ENCODE assay signal across 9 cellular contexts in genomic region chr5:143106175-143106574, GRCh38.
A peak's percentile ranks its signal among the peaks of the same experiment; 100 is the strongest.
DNase-seq lines count a peak whose midpoint lies in the region; ATAC-seq and TF ChIP-seq lines count a peak whose summit lies in the region.
"Had no signal": no experiment of that assay in that cellular context is flagged by ENCODE, and none has a peak within 500 bp of the region (broad histone marks: within the 10 kb centered on the region; RNA-seq: fewer than 3 reads in every experiment).

No MANE protein-coding gene starts in this region.

- intact Hi-C loops in gastrocnemius medialis (cut with DNase I; ENCODE audit: low total_unique reads) = loop anchor here (5.0 to 10.0 kb wide), 2 partner anchors 181 to 721 kb away; no protein-coding TSS in a partner anchor
- intact Hi-C loops in ascending aorta (cut with DNase I) = loop anchor here (1.0 to 10.0 kb wide), 2 partner anchors 297 to 719 kb away; partner anchors contain the start of gene NR3C1

- H3K9me3 Mint-ChIP-seq in activated T-cell treated with anti-CD3 and anti-CD28 coated beads, Interleukin-2, amount 50 U/mL, for 72 hours = no peaks in the 10 kb centered on the region

- no peaks in the 10 kb centered on the region for H3K36me3 ChIP-seq in OCI-LY3 (replicated peaks; ENCODE audit: low read depth, low read length)
- no peaks in the 10 kb centered on the region for H3K36me3 ChIP-seq in gastrocnemius medialis
- H3K36me3 ChIP-seq in ascending aorta = no peaks in the 10 kb centered on the region

- H3K27me3 ChIP-seq in OCI-LY3 (ENCODE audit: low read depth, low read length) = no peaks in the 10 kb centered on the region
- H3K27me3 ChIP-seq in gastrocnemius medialis = no peaks in the 10 kb centered on the region
- H3K27me3 ChIP-seq in ascending aorta = no peaks in the 10 kb centered on the region

- peaks cover 10% of the 10 kb centered on the region for H3K4me1 ChIP-seq in OCI-LY3 (ENCODE audit: low read length)
- peaks cover 35 to 55% of the 10 kb centered on the region in 2 donors for H3K4me1 ChIP-seq in gastrocnemius medialis
- peaks cover 0 to 13% of the 10 kb centered on the region in 2 donors for H3K4me1 ChIP-seq in ascending aorta

- H3K79me2 ChIP-seq in OCI-LY3 (ENCODE audit: low read length) = no peaks in the 10 kb centered on the region

- H3K4me2 ChIP-seq in OCI-LY3 (ENCODE audit: low read length) = no peak overlapping the region

- H3K27me3 Mint-ChIP-seq in activated T-cell treated with anti-CD3 and anti-CD28 coated beads, Interleukin-2, amount 50 U/mL, for 72 hours (ENCODE audit: low read depth) = no peaks in the 10 kb centered on the region

- no peaks in the 10 kb centered on the region for H4K20me1 ChIP-seq in OCI-LY3 (ENCODE audit: insufficient read depth, low read length)

- no peak overlapping the region for H3K27ac Mint-ChIP-seq in activated T-cell treated with anti-CD3 and anti-CD28 coated beads, Interleukin-2, amount 50 U/mL, for 72 hours

- H3K27ac ChIP-seq in OCI-LY3 (ENCODE audit: low read length) (no peak overlapping the region), gastrocnemius medialis (no peak overlapping the region), ascending aorta (no peak overlapping the region)
- H3K27ac ChIP-seq: skin epidermis had no signal

- DNase-seq in NCI-H748 (lab: John Stamatoyannopoulos, UW; ENCODE audit: unreplicated experiment) = peak; percentile 57
- no peak for DNase-seq in NCI-H748 treated with DMSO at 0.1 percent for 48 hours (lab: John Stamatoyannopoulos, UW)
- DNase-seq in fibroblast of the aortic adventitia (ENCODE audit: low read depth) = peak; percentile 69
- DNase-seq in gastrocnemius medialis = peak in 1 of 2 donors; percentile 52
- DNase-seq in activated T-cell treated with anti-CD3 and anti-CD28 coated beads, Interleukin-2, amount 50 U/mL, for 72 hours = no peak
- DNase-seq in ascending aorta (ENCODE audit: low spot score in 2 of 2) = no peak

- TF ChIP-seq CTCF in OCI-LY3 (IDR thresholded peaks at IDR 0.05; ENCODE audit: low read depth, low read length) (peak; percentile 19; the same call in 1 of the 2 replicates), fibroblast of the aortic adventitia (IDR thresholded peaks at IDR 0.05; ENCODE audit: insufficient read depth, low read length) (peak; percentile 12), gastrocnemius medialis (IDR thresholded peaks at IDR 0.05 in 4 of 5, conservative IDR thresholded peaks at IDR 0.05 in 1 of 5) (peak in 2 of 5 experiments; percentile 10 to 29), ascending aorta (IDR thresholded peaks at IDR 0.05) (peak in 1 of 3 experiments; percentile 18)

- TF ChIP-seq POLR2A in gastrocnemius medialis (IDR thresholded peaks at IDR 0.05) = no peak

- peaks cover 27% of the 10 kb centered on the region for H3K4me1 Mint-ChIP-seq in activated T-cell treated with anti-CD3 and anti-CD28 coated beads, Interleukin-2, amount 50 U/mL, for 72 hours (ENCODE audit: low read depth)

- peaks cover 0 to 1% of the 10 kb centered on the region in 2 donors for H3K36me3 Mint-ChIP-seq in activated T-cell treated with anti-CD3 and anti-CD28 coated beads, Interleukin-2, amount 50 U/mL, for 72 hours (ENCODE audit: insufficient read depth in 2 of 2)

- ATAC-seq in gastrocnemius medialis (peak; percentile 79 to 81), HG03095 (IDR thresholded peaks at IDR 0.05; ENCODE audit: unreplicated experiment) (no peak)
- ATAC-seq in activated T-cell treated with anti-CD3 and anti-CD28 coated beads, Interleukin-2, amount 50 U/mL, for 72 hours (replicated peaks in 1 of 2) = no peak

- H3K9me3 ChIP-seq in OCI-LY3 (ENCODE audit: insufficient read depth, low read length) (no peaks in the 10 kb centered on the region), gastrocnemius medialis (no peaks in the 10 kb centered on the region), ascending aorta (no peaks in the 10 kb centered on the region)

- in situ Hi-C loops in gastrocnemius medialis (cut with MboI; ENCODE audit: low sequenced_read_pairs in 4 of 4) = loop anchor here in 1 of 4 donors (25.0 kb wide), 1 partner anchor 731 kb away; no protein-coding TSS in a partner anchor

- H3K4me3 ChIP-seq in OCI-LY3 (ENCODE audit: low read length) = no peak overlapping the region
- H3K4me3 ChIP-seq in fibroblast of the aortic adventitia (ENCODE audit: low read depth, low read length) = no peak overlapping the region
- no peak overlapping the region for H3K4me3 ChIP-seq in gastrocnemius medialis
- H3K4me3 ChIP-seq in ascending aorta = no peak overlapping the region
- H3K4me3 ChIP-seq: skin epidermis had no signal

- H2AFZ ChIP-seq in OCI-LY3 (ENCODE audit: low read depth, low read length) = no peak overlapping the region

- H3K9ac ChIP-seq in OCI-LY3 (ENCODE audit: low read length) = no peak overlapping the region

- H3K4me3 Mint-ChIP-seq in activated T-cell treated with anti-CD3 and anti-CD28 coated beads, Interleukin-2, amount 50 U/mL, for 72 hours = no peak overlapping the region

Comparison
In these comparisons a context has a peak if more than half of its experiments do, and no peak if none do; other contexts are left out.
1. DNase-seq: peak in NCI-H748 (single experiment) and fibroblast of the aortic adventitia (single experiment); none in NCI-H748 treated with DMSO at 0.1 percent for 48 hours (single experiment), activated T-cell treated with anti-CD3 and anti-CD28 coated beads, Interleukin-2, amount 50 U/mL, for 72 hours (0 of 2) and ascending aorta (0 of 2).
2. ATAC-seq: peak in gastrocnemius medialis (2 of 2); none in activated T-cell treated with anti-CD3 and anti-CD28 coated beads, Interleukin-2, amount 50 U/mL, for 72 hours (0 of 2) and HG03095 (single experiment).